In genomic region chr1:192682335-192682734, GRCh38 we compare ENCODE assay signal across 1 cellular context.
TF ChIP-seq lines count a peak whose summit lies in the region.

No MANE protein-coding gene starts in this region.

TF ChIP-seq in HepG2, 621 proteins besides CTCF, POLR2A, EP300 and RAD21 (continued from another document):
- TF ChIP-seq, protein P1, sequence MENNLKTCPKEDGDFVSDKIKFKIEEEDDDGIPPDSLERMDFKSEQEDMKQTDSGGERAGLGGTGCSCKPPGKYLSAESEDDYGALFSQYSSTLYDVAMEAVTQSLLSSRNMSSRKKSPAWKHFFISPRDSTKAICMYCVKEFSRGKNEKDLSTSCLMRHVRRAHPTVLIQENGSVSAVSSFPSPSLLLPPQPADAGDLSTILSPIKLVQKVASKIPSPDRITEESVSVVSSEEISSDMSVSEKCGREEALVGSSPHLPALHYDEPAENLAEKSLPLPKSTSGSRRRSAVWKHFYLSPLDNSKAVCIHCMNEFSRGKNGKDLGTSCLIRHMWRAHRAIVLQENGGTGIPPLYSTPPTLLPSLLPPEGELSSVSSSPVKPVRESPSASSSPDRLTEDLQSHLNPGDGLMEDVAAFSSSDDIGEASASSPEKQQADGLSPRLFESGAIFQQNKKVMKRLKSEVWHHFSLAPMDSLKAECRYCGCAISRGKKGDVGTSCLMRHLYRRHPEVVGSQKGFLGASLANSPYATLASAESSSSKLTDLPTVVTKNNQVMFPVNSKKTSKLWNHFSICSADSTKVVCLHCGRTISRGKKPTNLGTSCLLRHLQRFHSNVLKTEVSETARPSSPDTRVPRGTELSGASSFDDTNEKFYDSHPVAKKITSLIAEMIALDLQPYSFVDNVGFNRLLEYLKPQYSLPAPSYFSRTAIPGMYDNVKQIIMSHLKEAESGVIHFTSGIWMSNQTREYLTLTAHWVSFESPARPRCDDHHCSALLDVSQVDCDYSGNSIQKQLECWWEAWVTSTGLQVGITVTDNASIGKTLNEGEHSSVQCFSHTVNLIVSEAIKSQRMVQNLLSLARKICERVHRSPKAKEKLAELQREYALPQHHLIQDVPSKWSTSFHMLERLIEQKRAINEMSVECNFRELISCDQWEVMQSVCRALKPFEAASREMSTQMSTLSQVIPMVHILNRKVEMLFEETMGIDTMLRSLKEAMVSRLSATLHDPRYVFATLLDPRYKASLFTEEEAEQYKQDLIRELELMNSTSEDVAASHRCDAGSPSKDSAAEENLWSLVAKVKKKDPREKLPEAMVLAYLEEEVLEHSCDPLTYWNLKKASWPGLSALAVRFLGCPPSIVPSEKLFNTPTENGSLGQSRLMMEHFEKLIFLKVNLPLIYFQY (CRISPR knock-in tag; IDR thresholded peaks at IDR 0.05; ENCODE audit: borderline replicate concordance) = no peak
- TF ChIP-seq ZSCAN22 (CRISPR knock-in tag; IDR thresholded peaks at IDR 0.05) (no peak), DMAP1 (CRISPR knock-in tag; IDR thresholded peaks at IDR 0.05) (no peak), ZNF709 (CRISPR knock-in tag; IDR thresholded peaks at IDR 0.05) (no peak), ATF7 (IDR thresholded peaks at IDR 0.05) (no peak), ATF7 (CRISPR knock-in tag; IDR thresholded peaks at IDR 0.05) (no peak), TFDP2 (CRISPR knock-in tag; IDR thresholded peaks at IDR 0.05) (no peak), HNF4G (IDR thresholded peaks at IDR 0.05; ENCODE audit: borderline replicate concordance, low read depth, low read length) (peak; percentile 38; the same call in 1 of the 2 replicates), HNF4G (CRISPR knock-in tag; IDR thresholded peaks at IDR 0.05; ENCODE audit: borderline replicate concordance, low read depth) (no peak), ZNF317 (CRISPR knock-in tag; IDR thresholded peaks at IDR 0.05) (no peak), FOXP1 (IDR thresholded peaks at IDR 0.05) (no peak), FOXP1 (CRISPR knock-in tag; IDR thresholded peaks at IDR 0.05) (peak; percentile 6; the same call in 1 of the 2 replicates), ZNF296 (CRISPR knock-in tag; conservative IDR thresholded peaks at IDR 0.05) (no peak), ARID5B (CRISPR knock-in tag; IDR thresholded peaks at IDR 0.05) (peak; percentile 32), DR1 (CRISPR knock-in tag; IDR thresholded peaks at IDR 0.05) (no peak), MEIS2 (CRISPR knock-in tag; IDR thresholded peaks at IDR 0.05) (peak; percentile 72; the same call in 1 of the 2 replicates), CEBPG (CRISPR knock-in tag; IDR thresholded peaks at IDR 0.05) (peak; percentile 36; the same call in 1 of the 2 replicates), SIX1 (CRISPR knock-in tag; IDR thresholded peaks at IDR 0.05; ENCODE audit: borderline replicate concordance) (no peak), ZNF674 (CRISPR knock-in tag; IDR thresholded peaks at IDR 0.05; ENCODE audit: low read depth) (no peak)
- TF ChIP-seq, protein P2, sequence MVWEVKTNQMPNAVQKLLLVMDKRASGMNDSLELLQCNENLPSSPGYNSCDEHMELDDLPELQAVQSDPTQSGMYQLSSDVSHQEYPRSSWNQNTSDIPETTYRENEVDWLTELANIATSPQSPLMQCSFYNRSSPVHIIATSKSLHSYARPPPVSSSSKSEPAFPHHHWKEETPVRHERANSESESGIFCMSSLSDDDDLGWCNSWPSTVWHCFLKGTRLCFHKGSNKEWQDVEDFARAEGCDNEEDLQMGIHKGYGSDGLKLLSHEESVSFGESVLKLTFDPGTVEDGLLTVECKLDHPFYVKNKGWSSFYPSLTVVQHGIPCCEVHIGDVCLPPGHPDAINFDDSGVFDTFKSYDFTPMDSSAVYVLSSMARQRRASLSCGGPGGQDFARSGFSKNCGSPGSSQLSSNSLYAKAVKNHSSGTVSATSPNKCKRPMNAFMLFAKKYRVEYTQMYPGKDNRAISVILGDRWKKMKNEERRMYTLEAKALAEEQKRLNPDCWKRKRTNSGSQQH (CRISPR knock-in tag; IDR thresholded peaks at IDR 0.05; ENCODE audit: low read depth) = no peak
- TF ChIP-seq, protein P3, sequence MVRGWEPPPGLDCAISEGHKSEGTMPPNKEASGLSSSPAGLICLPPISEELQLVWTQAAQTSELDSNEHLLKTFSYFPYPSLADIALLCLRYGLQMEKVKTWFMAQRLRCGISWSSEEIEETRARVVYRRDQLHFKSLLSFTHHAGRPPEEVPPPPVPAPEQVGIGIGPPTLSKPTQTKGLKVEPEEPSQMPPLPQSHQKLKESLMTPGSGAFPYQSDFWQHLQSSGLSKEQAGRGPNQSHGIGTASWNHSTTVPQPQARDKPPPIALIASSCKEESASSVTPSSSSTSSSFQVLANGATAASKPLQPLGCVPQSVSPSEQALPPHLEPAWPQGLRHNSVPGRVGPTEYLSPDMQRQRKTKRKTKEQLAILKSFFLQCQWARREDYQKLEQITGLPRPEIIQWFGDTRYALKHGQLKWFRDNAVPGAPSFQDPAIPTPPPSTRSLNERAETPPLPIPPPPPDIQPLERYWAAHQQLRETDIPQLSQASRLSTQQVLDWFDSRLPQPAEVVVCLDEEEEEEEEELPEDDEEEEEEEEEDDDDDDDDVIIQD (CRISPR knock-in tag; IDR thresholded peaks at IDR 0.05; ENCODE audit: low read depth) = 0 out of 2 replicates have a peak, but pooled peaks have one; percentile 13
- TF ChIP-seq, protein P4, sequence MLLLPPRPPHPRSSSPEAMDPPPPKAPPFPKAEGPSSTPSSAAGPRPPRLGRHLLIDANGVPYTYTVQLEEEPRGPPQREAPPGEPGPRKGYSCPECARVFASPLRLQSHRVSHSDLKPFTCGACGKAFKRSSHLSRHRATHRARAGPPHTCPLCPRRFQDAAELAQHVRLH (CRISPR knock-in tag; IDR thresholded peaks at IDR 0.05; ENCODE audit: borderline replicate concordance, low read depth) = no peak
- TF ChIP-seq, protein P5, sequence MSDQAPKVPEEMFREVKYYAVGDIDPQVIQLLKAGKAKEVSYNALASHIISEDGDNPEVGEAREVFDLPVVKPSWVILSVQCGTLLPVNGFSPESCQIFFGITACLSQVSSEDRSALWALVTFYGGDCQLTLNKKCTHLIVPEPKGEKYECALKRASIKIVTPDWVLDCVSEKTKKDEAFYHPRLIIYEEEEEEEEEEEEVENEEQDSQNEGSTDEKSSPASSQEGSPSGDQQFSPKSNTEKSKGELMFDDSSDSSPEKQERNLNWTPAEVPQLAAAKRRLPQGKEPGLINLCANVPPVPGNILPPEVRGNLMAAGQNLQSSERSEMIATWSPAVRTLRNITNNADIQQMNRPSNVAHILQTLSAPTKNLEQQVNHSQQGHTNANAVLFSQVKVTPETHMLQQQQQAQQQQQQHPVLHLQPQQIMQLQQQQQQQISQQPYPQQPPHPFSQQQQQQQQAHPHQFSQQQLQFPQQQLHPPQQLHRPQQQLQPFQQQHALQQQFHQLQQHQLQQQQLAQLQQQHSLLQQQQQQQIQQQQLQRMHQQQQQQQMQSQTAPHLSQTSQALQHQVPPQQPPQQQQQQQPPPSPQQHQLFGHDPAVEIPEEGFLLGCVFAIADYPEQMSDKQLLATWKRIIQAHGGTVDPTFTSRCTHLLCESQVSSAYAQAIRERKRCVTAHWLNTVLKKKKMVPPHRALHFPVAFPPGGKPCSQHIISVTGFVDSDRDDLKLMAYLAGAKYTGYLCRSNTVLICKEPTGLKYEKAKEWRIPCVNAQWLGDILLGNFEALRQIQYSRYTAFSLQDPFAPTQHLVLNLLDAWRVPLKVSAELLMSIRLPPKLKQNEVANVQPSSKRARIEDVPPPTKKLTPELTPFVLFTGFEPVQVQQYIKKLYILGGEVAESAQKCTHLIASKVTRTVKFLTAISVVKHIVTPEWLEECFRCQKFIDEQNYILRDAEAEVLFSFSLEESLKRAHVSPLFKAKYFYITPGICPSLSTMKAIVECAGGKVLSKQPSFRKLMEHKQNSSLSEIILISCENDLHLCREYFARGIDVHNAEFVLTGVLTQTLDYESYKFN (CRISPR knock-in tag; conservative IDR thresholded peaks at IDR 0.05) = 0 out of 2 replicates have a peak, but pooled peaks have one; percentile 36
TF ChIP-seq in HepG2: peak in this region for 20.
